ENCODE assay signal across 16 cellular contexts in genomic region chr17:40806131-40806530, GRCh38. TPM values are rescaled to one million over a fixed set of nuclear protein-coding genes. Genes with fewer than 3 reads are reported as not detected.
A peak's percentile ranks its signal among the peaks of the same experiment; 100 is the strongest.
DNase-seq lines count a peak whose midpoint lies in the region; TF ChIP-seq lines count a peak whose summit lies in the region.
"Had no signal": no experiment of that assay in that cellular context is flagged by ENCODE, and none has a peak within 500 bp of the region (broad histone marks: within the 10 kb centered on the region; RNA-seq: fewer than 3 reads in every experiment).

No MANE protein-coding gene starts in this region.

- no peaks in the 10 kb centered on the region for H3K36me3 ChIP-seq in GM23248 (ENCODE audit: low read depth)
- H3K36me3 ChIP-seq: BLaER1 treated with 17β-estradiol and CSF1 and Interleukin-3, amounts not matched to agents 10 nM and 100 nM had no signal

- 42 to 49% methylated on average over 3 of the region's 3 CpGs for WGBS in GM23248 (ENCODE audit: low coverage in 1 of 2, low lambda C conversion rate in 2 of 2, missing lambda C conversion rate in 2 of 2), 2 experiments

- H3K79me2 ChIP-seq in GM23248 (ENCODE audit: insufficient read depth), result no peaks in the 10 kb centered on the region

- DNase-seq in GM23248 (peak; percentile 21), NCI-H2081 (lab: John Stamatoyannopoulos, UW) (no peak), NAMALWA (ENCODE audit: low spot score) (no peak)
- DNase-seq: CD8-positive, alpha-beta memory T cell; DMS53; HFFc6; MV-4-11; NCI-H1417; NCI-H187; NCI-H345; NCI-H526 had no signal

- no peaks in the 10 kb centered on the region for H3K27me3 ChIP-seq in GM23248 (replicated peaks; ENCODE audit: insufficient read depth)
- H3K27me3 ChIP-seq: BLaER1 treated with 17β-estradiol and CSF1 and Interleukin-3, amounts not matched to agents 10 nM and 100 nM had no signal

- H3F3A ChIP-seq in GM23248 (ENCODE audit: insufficient read depth), result peaks cover 9% of the 10 kb centered on the region; the same call in 1 of the 2 replicates

- no peak overlapping the region for H3K27ac ChIP-seq in GM23248
- H3K27ac ChIP-seq: BLaER1 treated with 17β-estradiol and CSF1 and Interleukin-3, amounts not matched to agents 10 nM and 100 nM; KMS-11 had no signal

- H3K9me3 ChIP-seq in GM23248 (ENCODE audit: low read depth), result no peaks in the 10 kb centered on the region
- H3K9me3 ChIP-seq: BLaER1 treated with 17β-estradiol and CSF1 and Interleukin-3, amounts not matched to agents 10 nM and 100 nM had no signal

- no peaks in the 10 kb centered on the region for H3K9me2 ChIP-seq in GM23248 (ENCODE audit: insufficient read depth)

- no peak overlapping the region for H3K4me2 ChIP-seq in GM23248 (ENCODE audit: unreplicated experiment)
- H3K4me2 ChIP-seq: BLaER1 treated with 17β-estradiol and CSF1 and Interleukin-3, amounts not matched to agents 10 nM and 100 nM; KMS-11 had no signal

- in situ Hi-C loops in GM23248 (cut with MboI), result loop anchor here (10.0 kb wide), 1 partner anchor 859 kb away; no protein-coding TSS in a partner anchor

- peaks cover 13% of the 10 kb centered on the region for H3K4me1 ChIP-seq in GM23248 (ENCODE audit: insufficient read depth)
- H3K4me1 ChIP-seq: BLaER1 treated with 17β-estradiol and CSF1 and Interleukin-3, amounts not matched to agents 10 nM and 100 nM had no signal

- H2AFZ ChIP-seq in GM23248, result no peak overlapping the region

- H4K20me1 ChIP-seq in GM23248 (ENCODE audit: insufficient read depth), result no peaks in the 10 kb centered on the region
- H4K20me1 ChIP-seq: BLaER1 treated with 17β-estradiol and CSF1 and Interleukin-3, amounts not matched to agents 10 nM and 100 nM had no signal

- no peak overlapping the region for H3K9ac ChIP-seq in GM23248
- H3K9ac ChIP-seq: BLaER1 treated with 17β-estradiol and CSF1 and Interleukin-3, amounts not matched to agents 10 nM and 100 nM; KMS-11 had no signal

- no peak overlapping the region for H3K4me3 ChIP-seq in GM23248
- H3K4me3 ChIP-seq: BLaER1 treated with 17β-estradiol and CSF1 and Interleukin-3, amounts not matched to agents 10 nM and 100 nM had no signal

TF ChIP-seq in PFSK-1, 5 proteins besides CTCF, POLR2A, EP300 and RAD21:
- TF ChIP-seq TAF1 (IDR thresholded peaks at IDR 0.05; ENCODE audit: borderline replicate concordance, insufficient read depth, low read length) (no peak), REST (IDR thresholded peaks at IDR 0.05; ENCODE audit: insufficient read depth in 1 of 2, low read depth in 2 of 2, low read length in 2 of 2) (peak; percentile 48 to 91; a peak in 3 of 4 replicates), POLR2AphosphoS5 (IDR thresholded peaks at IDR 0.05; ENCODE audit: low read depth, low read length) (no peak)

RNA-seq across cellular contexts. Expression of gene KRT28, which starts 6.4 kb away (rescaled TPM):
- not detected in 2 replicates for total RNA-seq in GM23248 (2014; rRNA removed; shearing (Covaris generic))
- not detected in 2 replicates for polyA plus RNA-seq in GM23248 (2016; fragmentation: Nextera tagmentation; extraction: Ambion mirVana)
- not detected for polyA plus RNA-seq in PFSK-1 (2012; ENCODE audit: insufficient read length, low read depth)
- total RNA-seq: CD8-positive, alpha-beta memory T cell; H1; HFFc6; PC-3 had no signal
- polyA plus RNA-seq: CD8-positive, alpha-beta memory T cell; H1 had no signal

RNA-seq across cellular contexts. Expression of gene KRT10, which starts 16.3 kb away (rescaled TPM):
- total RNA-seq in GM23248 (2014; rRNA removed; shearing (Covaris generic)), result 21.8 and 23.3 TPM in 2 replicates
- 141 and 145 TPM in 2 replicates for polyA plus RNA-seq in GM23248 (2016; fragmentation: Nextera tagmentation; extraction: Ambion mirVana)
- 73.9 TPM for polyA plus RNA-seq in PFSK-1 (2012; ENCODE audit: insufficient read length, low read depth)

RNA-seq across cellular contexts. Expression of gene KRT27, which starts 23.8 kb away (rescaled TPM):
- total RNA-seq in GM23248 (2014; rRNA removed; shearing (Covaris generic)), result not detected in 2 replicates
- polyA plus RNA-seq in GM23248 (2016; fragmentation: Nextera tagmentation; extraction: Ambion mirVana), result not detected in 2 replicates
- not detected for polyA plus RNA-seq in PFSK-1 (2012; ENCODE audit: insufficient read length, low read depth)
- total RNA-seq: CD8-positive, alpha-beta memory T cell; H1; HFFc6; PC-3 had no signal
- polyA plus RNA-seq: CD8-positive, alpha-beta memory T cell; H1 had no signal

RNA-seq across cellular contexts. Expression of gene KRT26, which starts 34.1 kb away (rescaled TPM):
- not detected in 2 replicates for total RNA-seq in GM23248 (2014; rRNA removed; shearing (Covaris generic))
- polyA plus RNA-seq in GM23248 (2016; fragmentation: Nextera tagmentation; extraction: Ambion mirVana), result not detected in 2 replicates
- polyA plus RNA-seq in PFSK-1 (2012; ENCODE audit: insufficient read length, low read depth), result not detected
- total RNA-seq: CD8-positive, alpha-beta memory T cell; H1; HFFc6; PC-3 had no signal
- polyA plus RNA-seq: CD8-positive, alpha-beta memory T cell; H1 had no signal

RNA-seq across cellular contexts. Expression of gene KRT25, which starts 51.0 kb away (rescaled TPM):
- not detected in 2 replicates for total RNA-seq in GM23248 (2014; rRNA removed; shearing (Covaris generic))
- polyA plus RNA-seq in GM23248 (2016; fragmentation: Nextera tagmentation; extraction: Ambion mirVana), result not detected in 2 replicates
- polyA plus RNA-seq in PFSK-1 (2012; ENCODE audit: insufficient read length, low read depth), result not detected
- total RNA-seq: CD8-positive, alpha-beta memory T cell; H1; HFFc6; PC-3 had no signal
- polyA plus RNA-seq: CD8-positive, alpha-beta memory T cell; H1 had no signal
